In genomic region chr9:129803679-129804065, GRCh38 we compare ENCODE assay signal across 8 cellular contexts. TPM values are rescaled to one million over a fixed set of nuclear protein-coding genes. Genes with fewer than 3 reads are reported as not detected.
DNase-seq lines count a peak whose midpoint lies in the region; ATAC-seq and TF ChIP-seq lines count a peak whose summit lies in the region.

No MANE protein-coding gene starts in this region.

- in situ Hi-C loops in astrocyte of the cerebellum (cut with HindIII; ENCODE audit: low sequenced_read_pairs) = no loop called here

- H3K36me3 ChIP-seq in DND-41 (ENCODE audit: insufficient read depth, low read length) (peaks cover 25% of the 10 kb centered on the region), lower lobe of right lung (peaks cover 20% of the 10 kb centered on the region), urinary bladder (ENCODE audit: insufficient read depth) (no peaks in the 10 kb centered on the region)

- TF ChIP-seq CTCF in DND-41 (IDR thresholded peaks at IDR 0.05; ENCODE audit: borderline replicate concordance, extremely low read depth, low read length, poor library complexity, severe bottlenecking) (no peak), astrocyte of the cerebellum (IDR thresholded peaks at IDR 0.05; ENCODE audit: low read depth, low read length, missing control alignments) (no peak), lower lobe of right lung (IDR thresholded peaks at IDR 0.05) (no peak)

- H3K9ac ChIP-seq in DND-41 (ENCODE audit: low read depth, low read length) = peak overlapping the region; percentile 61

- H3K9me3 ChIP-seq in DND-41 (ENCODE audit: insufficient read depth, low read length, severe bottlenecking) (no peaks in the 10 kb centered on the region), lower lobe of right lung (no peaks in the 10 kb centered on the region)

- peaks cover 11% of the 10 kb centered on the region; the same call in 1 of the 2 replicates for H4K20me1 ChIP-seq in DND-41 (ENCODE audit: insufficient read depth, low read length)

- H3K4me2 ChIP-seq in DND-41 (ENCODE audit: insufficient read depth, low read length) = peak overlapping the region; percentile 97

- 0 out of 2 replicates have a peak overlapping the region, but pooled peaks have one; percentile 62 for H2AFZ ChIP-seq in DND-41 (ENCODE audit: low read depth, low read length)

- ATAC-seq in DND-41 (ENCODE audit: insufficient read depth, low read depth) = 0 out of 3 replicates have a peak, but pooled peaks have one; percentile 2
- peak; percentile 12 for ATAC-seq in HG03135 (IDR thresholded peaks at IDR 0.05; ENCODE audit: unreplicated experiment)
- peak in 1 of 2 donors; percentile 1 for ATAC-seq in lower lobe of right lung
- ATAC-seq in HG02852 (IDR thresholded peaks at IDR 0.05; ENCODE audit: unreplicated experiment) = no peak
- ATAC-seq in GM19328 (IDR thresholded peaks at IDR 0.05; ENCODE audit: unreplicated experiment) = no peak

- peak overlapping the region; percentile 70 for H3K27ac ChIP-seq in DND-41 (ENCODE audit: low read length)
- H3K27ac ChIP-seq in lower lobe of right lung = peak overlapping the region; percentile 84
- no peak overlapping the region for H3K27ac ChIP-seq in urinary bladder (ENCODE audit: low read depth)

- H3K4me3 ChIP-seq in DND-41 (ENCODE audit: low read depth in 1 of 2, low read length in 2 of 2) = peak overlapping the region; percentile 26 to 76; a peak in 3 of 4 replicates
- H3K4me3 ChIP-seq in astrocyte of the cerebellum (ENCODE audit: low read depth, low read length) = peak overlapping the region; percentile 76
- peak overlapping the region; percentile 86 for H3K4me3 ChIP-seq in lower lobe of right lung
- peak overlapping the region; percentile 83 for H3K4me3 ChIP-seq in urinary bladder (ENCODE audit: low read depth, low read length)

- H3K4me1 ChIP-seq in DND-41 (ENCODE audit: insufficient read depth, low read length) = peaks cover 10% of the 10 kb centered on the region
- peaks cover 17% of the 10 kb centered on the region for H3K4me1 ChIP-seq in lower lobe of right lung
- no peaks in the 10 kb centered on the region for H3K4me1 ChIP-seq in urinary bladder (ENCODE audit: insufficient read depth)

- DNase-seq in DND-41 (no peak), astrocyte of the cerebellum (ENCODE audit: low read depth) (no peak), lower lobe of right lung (no peak), cerebellar nuclear complex (lab: John Stamatoyannopoulos, UW) (no peak)

- H3K27me3 ChIP-seq in DND-41 (ENCODE audit: insufficient read depth, low read length, poor library complexity) (no peaks in the 10 kb centered on the region), lower lobe of right lung (ENCODE audit: low read depth) (no peaks in the 10 kb centered on the region)

- WGBS in urinary bladder = 2% methylated on average over 14 of the region's 14 CpGs

- H3K79me2 ChIP-seq in DND-41 (ENCODE audit: insufficient read depth, low read length) = peaks cover 27% of the 10 kb centered on the region

- intact Hi-C loops in lower lobe of right lung (cut with DNase I) = no loop called here

RNA-seq across cellular contexts. Expression of gene TOR1B, which starts 0.7 kb away (rescaled TPM):
- 34.9 TPM for total RNA-seq in lower lobe of right lung
- total RNA-seq in urinary bladder = 25.3 TPM
- polyA plus RNA-seq in urinary bladder = 26.4 TPM

RNA-seq across cellular contexts. Expression of gene TOR1A, which starts 20.3 kb away (rescaled TPM):
- 34.6 TPM for total RNA-seq in lower lobe of right lung
- 20.5 TPM for total RNA-seq in urinary bladder
- 36.7 TPM for polyA plus RNA-seq in urinary bladder

RNA-seq across cellular contexts. Expression of gene C9orf78, which starts 31.4 kb away (rescaled TPM):
- total RNA-seq in lower lobe of right lung = 42.0 TPM
- 27.0 TPM for total RNA-seq in urinary bladder
- 99.8 TPM for polyA plus RNA-seq in urinary bladder

RNA-seq across cellular contexts. Expression of gene USP20, which starts 31.6 kb away (rescaled TPM):
- 27.0 TPM for total RNA-seq in lower lobe of right lung
- total RNA-seq in urinary bladder = 7.7 TPM
- 38.7 TPM for polyA plus RNA-seq in urinary bladder

RNA-seq across cellular contexts. Expression of gene PTGES, which starts 50.8 kb away (rescaled TPM):
- 3.9 TPM for total RNA-seq in lower lobe of right lung
- 18.0 TPM for total RNA-seq in urinary bladder
- 26.8 TPM for polyA plus RNA-seq in urinary bladder

Comparison
In these comparisons a context has a peak if more than half of its experiments do, and no peak if none do; other contexts are left out.
1. ATAC-seq: peak in DND-41 (single experiment) and HG03135 (single experiment); none in HG02852 (single experiment) and GM19328 (single experiment).
2. Peak in every context shown above with its lines, with median percentiles within 50 percentile points of each other: H3K4me3 ChIP-seq.